1 cellular context compared by ENCODE assay signal in genomic region chr6:130405549-130405948, GRCh38.
TF ChIP-seq lines count a peak whose summit lies in the region.

No MANE protein-coding gene starts in this region.

TF ChIP-seq in SK-N-SH, 30 proteins besides CTCF, POLR2A, EP300 and RAD21:
- TF ChIP-seq USF2 (IDR thresholded peaks at IDR 0.05; ENCODE audit: borderline replicate concordance, low read depth, low read length) (no peak), MXI1 (IDR thresholded peaks at IDR 0.05; ENCODE audit: low read depth, low read length) (no peak), EZH2phosphoT487 (IDR thresholded peaks at IDR 0.05; ENCODE audit: borderline replicate concordance, low read depth) (no peak), SMC3 (IDR thresholded peaks at IDR 0.05; ENCODE audit: low read depth, low read length) (no peak), FOXJ3 (CRISPR knock-in tag; IDR thresholded peaks at IDR 0.05) (no peak), MAX (IDR thresholded peaks at IDR 0.05; ENCODE audit: low read depth) (no peak), CHD2 (IDR thresholded peaks at IDR 0.05; ENCODE audit: low read length, partially characterized antibody) (no peak), REST (IDR thresholded peaks at IDR 0.05; ENCODE audit: low read depth, low read length) (no peak), NFIC (IDR thresholded peaks at IDR 0.05; ENCODE audit: borderline replicate concordance) (no peak), ELF1 (IDR thresholded peaks at IDR 0.05) (no peak), GATA2 (CRISPR knock-in tag; IDR thresholded peaks at IDR 0.05) (no peak), POLR2AphosphoS5 (IDR thresholded peaks at IDR 0.05; ENCODE audit: low read depth, low read length) (no peak), YY1 (IDR thresholded peaks at IDR 0.05; ENCODE audit: low read depth) (no peak), USF1 (IDR thresholded peaks at IDR 0.05; ENCODE audit: borderline replicate concordance, low read depth) (no peak), TEAD4 (IDR thresholded peaks at IDR 0.05; ENCODE audit: borderline replicate concordance, insufficient read depth) (no peak), RCOR1 (IDR thresholded peaks at IDR 0.05; ENCODE audit: low read length) (no peak), GABPA (IDR thresholded peaks at IDR 0.05; ENCODE audit: low read depth) (no peak)
TF ChIP-seq in SK-N-SH: peak in this region for 0.
